In genomic region chr5:15607076-15607475, GRCh38 we compare ENCODE assay signal across 27 cellular contexts.
A peak's percentile ranks its signal among the peaks of the same experiment; 100 is the strongest.
DNase-seq lines count a peak whose midpoint lies in the region; ATAC-seq, FAIRE-seq and TF ChIP-seq lines count a peak whose summit lies in the region.
"Had no signal": no experiment of that assay in that cellular context is flagged by ENCODE, and none has a peak within 500 bp of the region (broad histone marks: within the 10 kb centered on the region; RNA-seq: fewer than 3 reads in every experiment).

No MANE protein-coding gene starts in this region.

- peak; percentile 32 for DNase-seq in amniotic epithelial cell (ENCODE audit: low read depth)
- no peak for DNase-seq in endothelial cell of umbilical vein (ENCODE audit: low read depth, low spot score)
- DNase-seq in glutamatergic neuron = no peak
- DNase-seq in neural progenitor cell (ENCODE audit: low spot score) = no peak
- no peak for DNase-seq in right lobe of liver
- DNase-seq in H4 (ENCODE audit: low spot score) = no peak
- DNase-seq in dedifferentiated amniotic fluid mesenchymal stem cell (ENCODE audit: extremely low spot score) = no peak
- DNase-seq: 8988T; ACHN; BE2C; C1 segment of cervical spinal cord; CD4-positive, alpha-beta memory T cell; CD4-positive, CD25-positive, alpha-beta regulatory T cell; CD8-positive, alpha-beta memory T cell; COR-L47; DMS 273 treated with DMSO at 0.1 percent for 48 hours; DMS153; DMS53; DMS79; GF-D8 had no signal

- no peak for FAIRE-seq in endothelial cell of umbilical vein (lab: Jason Lieb, UNC)
- FAIRE-seq: A204.1, G401.6, GM12891, GM19239 had no signal

- H3K27me3 ChIP-seq in endothelial cell of umbilical vein (ENCODE audit: control insufficient read depth in 2 of 2, insufficient read depth in 2 of 2, low read length in 2 of 2) (no peaks in the 10 kb centered on the region), neural progenitor cell (no peaks in the 10 kb centered on the region), right lobe of liver (no peaks in the 10 kb centered on the region)
- H3K27me3 ChIP-seq: BE2C, BLaER1 had no signal

- H3K4me3 ChIP-seq in endothelial cell of umbilical vein (replicated peaks in 1 of 3; ENCODE audit: insufficient read depth in 1 of 3, low read depth in 1 of 3, low read length in 3 of 3) (no peak overlapping the region), neural progenitor cell (no peak overlapping the region), right lobe of liver (no peak overlapping the region)
- H3K4me3 ChIP-seq: BLaER1 had no signal

- peaks cover 4% of the 10 kb centered on the region for H3K9me3 Mint-ChIP-seq in glutamatergic neuron (ENCODE audit: unreplicated experiment)
- H3K9me3 Mint-ChIP-seq in neural progenitor cell = no peaks in the 10 kb centered on the region

- H3K36me3 Mint-ChIP-seq in glutamatergic neuron (ENCODE audit: unreplicated experiment) (no peaks in the 10 kb centered on the region), neural progenitor cell (peaks cover 9% of the 10 kb centered on the region)
- H3K36me3 Mint-ChIP-seq: CD14-positive monocyte; CD4-positive, alpha-beta memory T cell; CD4-positive, CD25-positive, alpha-beta regulatory T cell; CD8-positive, alpha-beta memory T cell had no signal

- no peak overlapping the region for H3K4me2 ChIP-seq in endothelial cell of umbilical vein (ENCODE audit: insufficient read depth, low read length)
- H3K4me2 ChIP-seq in neural progenitor cell = no peak overlapping the region
- H3K4me2 ChIP-seq: BLaER1 had no signal

- no TSS peak for BruUV-seq in endothelial cell of umbilical vein (replicated peaks; lab: Mats Ljungman, UMichigan)

- peaks cover 3% of the 10 kb centered on the region for H3F3A ChIP-seq in neural progenitor cell (ENCODE audit: low read depth)

- no peaks in the 10 kb centered on the region for H3K9me1 ChIP-seq in endothelial cell of umbilical vein (replicated peaks; ENCODE audit: control insufficient read depth, extremely low read depth, insufficient read depth, low read length)

- TF ChIP-seq CTCF in endothelial cell of umbilical vein (IDR thresholded peaks at IDR 0.05; ENCODE audit: extremely low read depth in 1 of 2, insufficient read depth in 1 of 2, low read depth in 1 of 2, low read length in 2 of 2) = no peak
- TF ChIP-seq CTCF in glutamatergic neuron (IDR thresholded peaks at IDR 0.05; ENCODE audit: partially characterized antibody, unreplicated experiment) = no peak
- TF ChIP-seq CTCF in neural progenitor cell (IDR thresholded peaks at IDR 0.05) = no peak
- no peak for TF ChIP-seq CTCF in right lobe of liver (IDR thresholded peaks at IDR 0.05)

- ATAC-seq in HG03139 (IDR thresholded peaks at IDR 0.05; ENCODE audit: unreplicated experiment) (no peak), right lobe of liver (no peak)

- intact Hi-C loops in endothelial cell of umbilical vein (cut with micrococcal nuclease) (no loop called here), right lobe of liver (cut with DNase I) (no loop called here)

- TF ChIP-seq POLR2A in endothelial cell of umbilical vein (IDR thresholded peaks at IDR 0.05; ENCODE audit: low read depth, low read length) = no peak
- no peak for TF ChIP-seq POLR2A in right lobe of liver (IDR thresholded peaks at IDR 0.05)

- H4K20me1 ChIP-seq in endothelial cell of umbilical vein (replicated peaks; ENCODE audit: control insufficient read depth, extremely low read depth, insufficient read depth, low read length) = no peaks in the 10 kb centered on the region
- H4K20me1 ChIP-seq in neural progenitor cell (ENCODE audit: low read depth) = no peaks in the 10 kb centered on the region
- H4K20me1 ChIP-seq: BLaER1 had no signal

- dilution Hi-C loops in endothelial cell of umbilical vein (cut with MboI; ENCODE audit: extremely low pct_ligation_motif_present, low sequenced_read_pairs) = no loop called here

- no peak overlapping the region for H3K27ac ChIP-seq in endothelial cell of umbilical vein (ENCODE audit: insufficient read depth, low read depth, low read length)
- peak overlapping the region; percentile 45 for H3K27ac ChIP-seq in neural progenitor cell
- H3K27ac ChIP-seq in right lobe of liver = no peak overlapping the region
- H3K27ac ChIP-seq: BLaER1 had no signal

- 67% methylated on average over 2 of the region's 2 CpGs for WGBS in right lobe of liver (ENCODE audit: insufficient coverage, low coverage, low lambda C conversion rate, missing lambda C conversion rate)

- peak overlapping the region; percentile 14 for H3K27ac Mint-ChIP-seq in glutamatergic neuron (ENCODE audit: unreplicated experiment)
- H3K27ac Mint-ChIP-seq in neural progenitor cell = no peak overlapping the region
- H3K27ac Mint-ChIP-seq: CD14-positive monocyte; CD4-positive, CD25-positive, alpha-beta regulatory T cell; CD8-positive, alpha-beta memory T cell had no signal

- peaks cover 10% of the 10 kb centered on the region for H3K4me1 ChIP-seq in endothelial cell of umbilical vein (ENCODE audit: control insufficient read depth, extremely low read depth, insufficient read depth, low read length)
- peaks cover 7% of the 10 kb centered on the region for H3K4me1 ChIP-seq in neural progenitor cell
- H3K4me1 ChIP-seq in right lobe of liver = no peaks in the 10 kb centered on the region
- H3K4me1 ChIP-seq: BE2C, BLaER1 had no signal

- H3K9ac ChIP-seq in endothelial cell of umbilical vein (replicated peaks; ENCODE audit: extremely low read depth, insufficient read depth, low read length) = peak overlapping the region; percentile 35
- H3K9ac ChIP-seq in neural progenitor cell = no peak overlapping the region
- H3K9ac ChIP-seq: BLaER1 had no signal

- CTCF ChIA-PET in endothelial cell of umbilical vein (lab: Charles Lee) = interaction anchor here (1.0 to 1.3 kb wide), 2 partner anchors 9 to 13 kb away, joined by 3 to 7 read pairs; no protein-coding TSS in a partner anchor

- POLR2A ChIA-PET in endothelial cell of umbilical vein (lab: Charles Lee) = no interaction called here

- H3K36me3 ChIP-seq in endothelial cell of umbilical vein (ENCODE audit: control insufficient read depth in 2 of 2, extremely low read depth in 1 of 2, insufficient read depth in 2 of 2, low read length in 2 of 2) (no peaks in the 10 kb centered on the region), neural progenitor cell (no peaks in the 10 kb centered on the region), right lobe of liver (no peaks in the 10 kb centered on the region)
- H3K36me3 ChIP-seq: BE2C, BLaER1 had no signal

- H2AFZ ChIP-seq in endothelial cell of umbilical vein (ENCODE audit: low read depth, low read length) = no peak overlapping the region
- H2AFZ ChIP-seq in neural progenitor cell (replicated peaks) = no peak overlapping the region

- no peaks in the 10 kb centered on the region for H3K9me3 ChIP-seq in endothelial cell of umbilical vein (replicated peaks; ENCODE audit: control insufficient read depth, insufficient read depth, low read length)
- H3K9me3 ChIP-seq in neural progenitor cell (ENCODE audit: low read depth) = no peaks in the 10 kb centered on the region
- H3K9me3 ChIP-seq in right lobe of liver = no peaks in the 10 kb centered on the region
- H3K9me3 ChIP-seq: BE2C, BLaER1 had no signal

- H3K79me2 ChIP-seq in endothelial cell of umbilical vein (ENCODE audit: control insufficient read depth, insufficient read depth, low read length) = no peaks in the 10 kb centered on the region
- peaks cover 34% of the 10 kb centered on the region for H3K79me2 ChIP-seq in neural progenitor cell (ENCODE audit: low read depth)

- H3K4me1 Mint-ChIP-seq in glutamatergic neuron (ENCODE audit: low read depth, unreplicated experiment) (peaks cover 29% of the 10 kb centered on the region), neural progenitor cell (peaks cover 2% of the 10 kb centered on the region)
- H3K4me1 Mint-ChIP-seq: CD14-positive monocyte; CD4-positive, alpha-beta memory T cell; CD4-positive, CD25-positive, alpha-beta regulatory T cell; CD8-positive, alpha-beta memory T cell had no signal

- H3K4me3 Mint-ChIP-seq in glutamatergic neuron (ENCODE audit: unreplicated experiment) (no peak overlapping the region), neural progenitor cell (no peak overlapping the region)
- H3K4me3 Mint-ChIP-seq: CD14-positive monocyte; CD4-positive, alpha-beta memory T cell; CD4-positive, CD25-positive, alpha-beta regulatory T cell; CD8-positive, alpha-beta memory T cell had no signal

- H3K27me3 Mint-ChIP-seq in glutamatergic neuron (ENCODE audit: unreplicated experiment) = peaks cover 6% of the 10 kb centered on the region
- H3K27me3 Mint-ChIP-seq in neural progenitor cell (ENCODE audit: insufficient read depth, low read depth) = no peaks in the 10 kb centered on the region
- H3K27me3 Mint-ChIP-seq: CD4-positive, CD25-positive, alpha-beta regulatory T cell; CD8-positive, alpha-beta memory T cell had no signal

TF ChIP-seq in endothelial cell of umbilical vein, 7 proteins besides CTCF, POLR2A, EP300 and RAD21:
- TF ChIP-seq MYC (IDR thresholded peaks at IDR 0.05; ENCODE audit: low read depth, low read length) (no peak), EZH2 (IDR thresholded peaks at IDR 0.05; ENCODE audit: borderline replicate concordance, low read depth, low read length, severe bottlenecking) (no peak), JUN (IDR thresholded peaks at IDR 0.05; ENCODE audit: borderline replicate concordance, insufficient read depth, insufficient read length, low read depth) (no peak), FOS (IDR thresholded peaks at IDR 0.05; ENCODE audit: borderline replicate concordance, insufficient read depth, low read length) (no peak), MAX (IDR thresholded peaks at IDR 0.05; ENCODE audit: insufficient read depth, insufficient read length) (no peak), POLR2AphosphoS5 (IDR thresholded peaks at IDR 0.05; ENCODE audit: insufficient read depth, low read depth, low read length) (no peak), GATA2 (IDR thresholded peaks at IDR 0.05; ENCODE audit: insufficient read depth, insufficient read length, low read depth, low read length) (no peak)
